ENCODE assay signal across 8 cellular contexts in the genomic region with DNA sequence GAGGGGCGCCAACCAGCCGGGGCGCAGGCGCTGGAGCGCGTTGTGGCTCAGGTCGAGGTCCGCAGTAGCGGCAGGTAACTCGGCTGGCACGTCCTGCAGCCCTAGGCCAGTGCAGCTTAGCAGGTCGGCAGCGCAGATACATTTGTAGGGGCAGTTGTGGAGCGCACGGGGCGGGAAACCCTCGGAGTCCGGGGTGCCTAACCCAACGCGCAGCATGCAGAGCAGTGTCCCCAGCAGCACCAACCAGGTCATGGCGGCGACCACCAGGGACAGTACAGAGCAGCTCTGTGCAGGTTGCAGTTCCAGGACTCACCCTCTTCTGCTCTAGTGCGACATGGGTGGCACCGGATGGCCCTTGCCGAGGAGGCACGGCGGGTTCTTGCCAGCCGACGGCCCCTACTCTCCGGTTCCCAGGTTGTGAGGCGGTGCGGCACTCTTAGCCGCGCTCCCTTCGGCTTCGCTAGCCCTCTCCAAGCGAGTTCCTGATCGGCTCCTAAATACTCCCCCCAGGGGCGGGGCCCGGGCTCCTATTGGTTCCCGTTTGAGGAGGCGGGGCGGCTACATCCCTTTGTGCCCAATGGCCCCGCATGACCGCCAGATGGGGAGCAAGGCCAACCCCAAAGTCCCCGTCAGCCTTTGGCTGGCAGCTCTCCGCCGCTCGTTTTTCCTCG. TPM values are rescaled to one million over a fixed set of nuclear protein-coding genes. Genes with fewer than 3 reads are reported as not detected.
A peak's percentile ranks its signal among the peaks of the same experiment; 100 is the strongest.
DNase-seq lines count a peak whose midpoint lies in the region; ATAC-seq and TF ChIP-seq lines count a peak whose summit lies in the region.

AMIGO3 (minus strand) TSS at position 471 of the 671 bp plus-strand sequence; CDS start at position 252, 219 bp downstream.

- no peaks in the 10 kb centered on the region for H3K9me3 Mint-ChIP-seq in nephron

- peaks cover 5% of the 10 kb centered on the region; the same call in 1 of the 2 replicates for H3K9me1 ChIP-seq in IMR-90 (ENCODE audit: insufficient read depth, low read length)

- no peak within 1 kb of the TSS for H3K56ac ChIP-seq in IMR-90 (ENCODE audit: extremely low read depth, insufficient read depth, low read length)

- H3K27ac ChIP-seq in IMR-90 (ENCODE audit: insufficient read depth, low read length) (no peak within 1 kb of the TSS; the same call in 1 of the 2 replicates), RWPE1 (peak within 1 kb of the TSS; percentile 72)

- H2AK9ac ChIP-seq in IMR-90 (replicated peaks; ENCODE audit: low read depth, low read length, poor library complexity): peak within 1 kb of the TSS; percentile 91

- no peak within 1 kb of the TSS for H2BK120ac ChIP-seq in IMR-90 (ENCODE audit: low read depth, low read length)

- H3K4me3 ChIP-seq in IMR-90 (ENCODE audit: insufficient read depth, low read depth, low read length): peak within 1 kb of the TSS; percentile 69
- peak within 1 kb of the TSS; percentile 55 for H3K4me3 ChIP-seq in fibroblast of villous mesenchyme (ENCODE audit: low read depth, low read length)

- peak within 1 kb of the TSS; percentile 95 for H2AFZ ChIP-seq in IMR-90 (replicated peaks; ENCODE audit: low read length, poor library complexity)

- peaks cover 8% of the 10 kb centered on the region for H3K36me3 Mint-ChIP-seq in nephron (ENCODE audit: low read depth)

- no peak within 1 kb of the TSS for H2BK20ac ChIP-seq in IMR-90 (ENCODE audit: low read depth, low read length)

- in situ Hi-C loops in IMR-90 (cut with MboI; ENCODE audit: low sequenced_read_pairs): no loop called here

- peaks cover 13% of the 10 kb centered on the region for H3K4me1 ChIP-seq in IMR-90 (ENCODE audit: control insufficient read depth, insufficient read depth, low read length)

- H3K36me3 ChIP-seq in IMR-90 (ENCODE audit: control insufficient read depth, insufficient read depth, low read length): peaks cover 30% of the 10 kb centered on the region

- H3K4me3 Mint-ChIP-seq in nephron: peak within 1 kb of the TSS; percentile 85 to 94 (median 93)

- no peak within 1 kb of the TSS for H2BK15ac ChIP-seq in IMR-90 (ENCODE audit: low read depth, low read length)

- dilution Hi-C loops in IMR-90 (cut with HindIII; ENCODE audit: low sequenced_read_pairs, unreplicated experiment): no loop called here

- H3K18ac ChIP-seq in IMR-90 (ENCODE audit: low read depth, low read length): no peak within 1 kb of the TSS

- ATAC-seq in GM21367 (IDR thresholded peaks at IDR 0.05; ENCODE audit: unreplicated experiment) (peak; percentile 38), IMR-90 (ENCODE audit: low read depth) (peak; percentile 75)

- peak within 1 kb of the TSS in 1 of 2 experiments; percentile 43; a peak in 1 of 4 replicates for H4K8ac ChIP-seq in IMR-90 (ENCODE audit: low read depth in 2 of 2, low read length in 2 of 2)

- 0 out of 2 replicates have a peak within 1 kb of the TSS, but pooled peaks have one; percentile 33 for H4K5ac ChIP-seq in IMR-90 (ENCODE audit: low read depth, low read length)

- peaks cover 25% of the 10 kb centered on the region for H3K4me1 Mint-ChIP-seq in nephron

- CTCF ChIA-PET in IMR-90 (lab: Yijun Ruan, JAX): interaction anchor here (1.0 to 3.3 kb wide), 3 partner anchors 120 to 186 kb away, joined by 3 to 9 read pairs (median 3); no protein-coding TSS in a partner anchor
- CTCF ChIA-PET in RWPE1 (lab: Yijun Ruan, JAX): interaction anchor here (0.6 to 1.6 kb wide), 4 partner anchors 15 to 898 kb away, joined by 3 to 7 read pairs (median 4); partner anchors contain the start of gene MON1A

- no peak within 1 kb of the TSS for H4K91ac ChIP-seq in IMR-90 (ENCODE audit: insufficient read depth, low read depth, low read length)

- TF ChIP-seq CTCF in IMR-90 (conservative IDR thresholded peaks at IDR 0.05; ENCODE audit: low read depth, low read length): peak; percentile 39
- peak; percentile 37; the same call in 1 of the 2 replicates for TF ChIP-seq CTCF in RWPE1 (conservative IDR thresholded peaks at IDR 0.05; ENCODE audit: low read depth)
- TF ChIP-seq CTCF in fibroblast of villous mesenchyme (IDR thresholded peaks at IDR 0.05; ENCODE audit: insufficient read depth, low read depth, low read length): peak; percentile 38
- TF ChIP-seq CTCF in nephron (IDR thresholded peaks at IDR 0.05; ENCODE audit: unreplicated experiment in 3 of 3): peak; percentile 66 to 82 (median 81)

- intact Hi-C loops in IMR-90 (cut with micrococcal nuclease): loop anchor here (1.0 kb wide), 1 partner anchor 120 kb away; no protein-coding TSS in a partner anchor

- peaks cover 31% of the 10 kb centered on the region for H4K20me1 ChIP-seq in IMR-90 (ENCODE audit: insufficient read depth, low read length)

- no peaks in the 10 kb centered on the region for H3K27me3 Mint-ChIP-seq in nephron (ENCODE audit: low read depth)

- TF ChIP-seq RAD21 in IMR-90 (IDR thresholded peaks at IDR 0.05; ENCODE audit: low read length): peak; percentile 38

- peak; percentile 80 for DNase-seq in COR-L47 (lab: John Stamatoyannopoulos, UW)
- DNase-seq in IMR-90: peak; percentile 86
- DNase-seq in RWPE1 (ENCODE audit: low spot score): peak; percentile 95
- DNase-seq in activated effector memory CD4-positive, alpha-beta T cell treated with anti-CD3 and anti-CD28 coated beads, Interleukin-2, amount 50 U/mL, for 16 hours: peak; percentile 97
- DNase-seq in fibroblast of villous mesenchyme (ENCODE audit: low read depth): peak; percentile 94
- peak; percentile 88 for DNase-seq in stimulated activated naive CD4-positive, alpha-beta T cell treated with Interleukin-2 at 50 U/mL for 16 hours (lab: John Stamatoyannopoulos, UW)

- H3K23ac ChIP-seq in IMR-90 (ENCODE audit: low read depth, low read length): peak within 1 kb of the TSS; percentile 49

- WGBS in IMR-90 (ENCODE audit: extremely low coverage in 2 of 2, insufficient read length in 1 of 2), 2 experiments: 3% methylated on average over 25 of the region's 50 CpGs; no CpG with 5 or more reads in 1 of the 2 experiments

- H3K9ac ChIP-seq in IMR-90 (ENCODE audit: low read depth, low read length): peak within 1 kb of the TSS; percentile 65; the same call in 1 of the 2 replicates

- H2BK5ac ChIP-seq in IMR-90 (ENCODE audit: low read depth, low read length, poor library complexity, severe bottlenecking): no peak within 1 kb of the TSS

- POLR2A ChIA-PET in IMR-90 (lab: Charles Lee; ENCODE audit: unreplicated experiment) (interaction anchor here (0.6 to 0.8 kb wide), 2 partner anchors 42 to 117 kb away, joined by 4 to 5 read pairs; no protein-coding TSS in a partner anchor), RWPE1 (lab: Yijun Ruan, JAX; ENCODE audit: low non-redundant PET) (no interaction called here)

- H3K27me3 ChIP-seq in IMR-90 (ENCODE audit: control insufficient read depth, insufficient read depth, low read length): no peaks in the 10 kb centered on the region

- peak within 1 kb of the TSS; percentile 46; the same call in 1 of the 2 replicates for H2AK5ac ChIP-seq in IMR-90 (ENCODE audit: low read depth, low read length)

- peaks cover 15 to 38% of the 10 kb centered on the region in 2 experiments; a peak in 3 of 4 replicates for H3K79me1 ChIP-seq in IMR-90 (ENCODE audit: low read depth in 1 of 2, low read length in 2 of 2)

- no TSS peak for BruUV-seq in IMR-90 (replicated peaks; lab: Mats Ljungman, UMichigan)

- peak; percentile 53; the same call in 1 of the 2 replicates for TF ChIP-seq POLR2A in IMR-90 (IDR thresholded peaks at IDR 0.05; ENCODE audit: low read depth, low read length)

- H3K14ac ChIP-seq in IMR-90 (replicated peaks; ENCODE audit: low read depth, low read length): peak within 1 kb of the TSS; percentile 38; the same call in 1 of the 2 replicates

- peak within 1 kb of the TSS; percentile 98 for H3K4me2 ChIP-seq in IMR-90 (ENCODE audit: low read depth, low read length)

- H3K4ac ChIP-seq in IMR-90 (ENCODE audit: low read depth, low read length): peak within 1 kb of the TSS; percentile 31

- H3K27ac Mint-ChIP-seq in nephron: peak within 1 kb of the TSS; percentile 58 to 86 (median 62)

- H3K9me3 ChIP-seq in IMR-90 (ENCODE audit: control insufficient read depth, insufficient read depth, low read length): no peaks in the 10 kb centered on the region

TF ChIP-seq in IMR-90, 13 proteins besides CTCF, POLR2A, EP300 and RAD21:
- no peak for TF ChIP-seq CHD1 (IDR thresholded peaks at IDR 0.05; ENCODE audit: low read depth, low read length)
- TF ChIP-seq MXI1 (IDR thresholded peaks at IDR 0.05; ENCODE audit: borderline replicate concordance, low read depth, low read length): no peak
- TF ChIP-seq MAFK (IDR thresholded peaks at IDR 0.05; ENCODE audit: low read depth, low read length): no peak
- TF ChIP-seq MAZ (IDR thresholded peaks at IDR 0.05; ENCODE audit: borderline replicate concordance, low read depth, low read length): peak; percentile 74; the same call in 1 of the 2 replicates
- no peak for TF ChIP-seq NFE2L2 (IDR thresholded peaks at IDR 0.05; ENCODE audit: low read depth, low read length)
- TF ChIP-seq FOS (IDR thresholded peaks at IDR 0.05; ENCODE audit: low read depth, low read length): no peak
- no peak for TF ChIP-seq BHLHE40 (IDR thresholded peaks at IDR 0.05; ENCODE audit: low read depth, low read length)
- peak; percentile 28; the same call in 1 of the 2 replicates for TF ChIP-seq USF2 (IDR thresholded peaks at IDR 0.05; ENCODE audit: low read depth, low read length)
- 0 out of 2 replicates have a peak, but pooled peaks have one; percentile 17 for TF ChIP-seq SMC3 (IDR thresholded peaks at IDR 0.05; ENCODE audit: low read depth, low read length)
- no peak for TF ChIP-seq CEBPB (IDR thresholded peaks at IDR 0.05; ENCODE audit: low read depth, low read length)
- TF ChIP-seq RCOR1 (IDR thresholded peaks at IDR 0.05; ENCODE audit: insufficient replicate concordance, low read length): no peak

RNA-seq across cellular contexts. Expression of gene AMIGO3, which starts in this region (rescaled TPM):
- total RNA-seq in IMR-90 (2012; rRNA removed) (not detected in 2 replicates), fibroblast of villous mesenchyme (0.43 and 1.6 TPM in 2 replicates)
- polyA plus RNA-seq in IMR-90 (2012; rRNA removed): 1.5 and 2.7 TPM in 2 replicates
- polyA plus RNA-seq in IMR-90 (2012; cell fraction: cytosol; rRNA removed): 1.5 TPM in 1 of 2 replicates, not detected in the other
- 4.6 and 28.0 TPM in 2 replicates for polyA plus RNA-seq in IMR-90 (2012; cell fraction: nucleus; rRNA removed; ENCODE audit: low replicate concordance)
